Comparison of ENCODE assay signal across 8 cellular contexts in the genomic region with DNA sequence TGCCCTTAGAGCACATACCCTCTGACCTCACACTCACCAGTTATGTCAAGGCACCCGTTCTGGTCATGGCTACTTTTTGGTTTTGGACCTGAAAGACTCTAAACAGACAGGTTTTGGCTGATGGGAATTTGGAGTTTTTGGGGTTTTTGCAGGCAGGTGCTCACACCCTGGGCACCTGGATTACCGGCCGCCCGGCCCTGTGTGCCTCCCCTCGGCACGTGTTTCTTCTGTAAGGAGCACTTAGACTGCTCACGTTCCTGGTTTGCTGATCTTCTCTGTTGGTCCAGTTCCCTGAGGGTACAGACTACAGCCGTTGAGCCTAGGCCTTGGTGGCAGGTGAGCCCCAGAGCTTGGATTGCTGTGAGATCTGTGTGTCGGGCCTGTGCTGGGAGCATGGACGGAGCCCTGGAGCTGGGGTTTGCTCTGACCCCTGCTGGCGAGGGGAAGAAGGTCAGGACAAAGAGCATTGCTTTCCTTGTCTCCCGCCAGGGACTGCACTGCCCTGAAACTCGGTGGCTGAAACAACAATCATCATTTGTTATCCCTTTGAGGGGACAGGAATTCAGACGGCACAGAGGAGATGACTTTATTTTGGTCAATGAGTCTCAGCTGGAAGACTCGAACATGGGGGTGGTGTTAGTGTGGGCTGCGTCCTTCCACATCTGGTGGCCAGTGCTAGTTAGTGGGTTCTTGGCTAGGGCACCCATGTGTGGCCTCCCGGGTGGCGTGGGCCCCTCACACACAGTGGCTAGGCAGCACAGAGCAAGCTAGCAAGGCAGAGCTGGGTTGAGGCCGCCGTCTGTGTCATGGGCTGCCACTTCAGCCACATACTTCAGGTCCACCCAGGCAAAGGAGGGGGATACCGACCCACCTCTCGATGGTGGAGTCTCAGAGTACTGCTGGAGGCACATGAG.
DNase-seq lines count a peak whose midpoint lies in the region; ATAC-seq and TF ChIP-seq lines count a peak whose summit lies in the region.

No MANE protein-coding gene starts in this region.

- H3K27me3 ChIP-seq in HAP-1 (ENCODE audit: low read depth) (no peaks in the 10 kb centered on the region), adrenal gland (no peaks in the 10 kb centered on the region), right atrium auricular region (no peaks in the 10 kb centered on the region), psoas muscle (ENCODE audit: insufficient read depth in 3 of 3, low read length in 2 of 3) (no peaks in the 10 kb centered on the region)

- TF ChIP-seq CTCF in adrenal gland (IDR thresholded peaks at IDR 0.05) (peak; percentile 29 to 74 (median 66)), right atrium auricular region (IDR thresholded peaks at IDR 0.05) (peak; percentile 53 to 80), psoas muscle (IDR thresholded peaks at IDR 0.05) (peak; percentile 55)

- intact Hi-C loops in adrenal gland (cut with DNase I) = no loop called here
- intact Hi-C loops in psoas muscle (cut with DNase I) = no loop called here

- ATAC-seq in psoas muscle = peak; percentile 70 to 85 (median 82)

- H3K4me1 ChIP-seq in HAP-1 = peaks cover 2% of the 10 kb centered on the region; the same call in 1 of the 2 replicates
- peaks cover 0 to 42% of the 10 kb centered on the region in 2 donors for H3K4me1 ChIP-seq in adrenal gland (replicated peaks in 1 of 2)
- H3K4me1 ChIP-seq in right atrium auricular region = peaks cover 0 to 40% of the 10 kb centered on the region in 2 donors
- peaks cover 18% of the 10 kb centered on the region for H3K4me1 ChIP-seq in psoas muscle

- in situ Hi-C loops in HAP-1 (cut with MboI; ENCODE audit: low sequenced_read_pairs) = no loop called here

- H3K4me3 ChIP-seq in HAP-1 = no peak overlapping the region
- no peak overlapping the region for H3K4me3 ChIP-seq in adrenal gland
- H3K4me3 ChIP-seq in right atrium auricular region = no peak overlapping the region
- no peak overlapping the region for H3K4me3 ChIP-seq in psoas muscle

- WGBS in adrenal gland, 4 donors = 63 to 73% (median 66%) methylated on average over 14 to 22 of the region's 22 CpGs
- 66 to 72% (median 67%) methylated on average over 22 of the region's 22 CpGs for WGBS in psoas muscle, 3 donors

- no peaks in the 10 kb centered on the region for H3K36me3 ChIP-seq in HAP-1 (replicated peaks)
- H3K36me3 ChIP-seq in adrenal gland (replicated peaks in 1 of 2) = no peaks in the 10 kb centered on the region
- H3K36me3 ChIP-seq in right atrium auricular region = no peaks in the 10 kb centered on the region
- no peaks in the 10 kb centered on the region for H3K36me3 ChIP-seq in psoas muscle (ENCODE audit: insufficient read depth in 1 of 2, low read depth in 1 of 2)

- H3K9me3 ChIP-seq in HAP-1 (no peaks in the 10 kb centered on the region), adrenal gland (replicated peaks in 1 of 3) (no peaks in the 10 kb centered on the region), right atrium auricular region (no peaks in the 10 kb centered on the region), psoas muscle (no peaks in the 10 kb centered on the region)

- TF ChIP-seq POLR2A in adrenal gland (IDR thresholded peaks at IDR 0.05) = no peak

- H3K27ac ChIP-seq in adrenal gland (peak overlapping the region in 1 of 5 donors; percentile 26), right atrium auricular region (no peak overlapping the region), psoas muscle (no peak overlapping the region)

- DNase-seq in C1 segment of cervical spinal cord (lab: John Stamatoyannopoulos, UW) = peak in 12 of 14 donors; percentile 23 to 68 (median 50)
- peak; percentile 32 to 70 for DNase-seq in HAP-1 (ENCODE audit: low spot score in 2 of 2)
- DNase-seq in adrenal gland = peak; percentile 50 to 81 (median 66)
- no peak for DNase-seq in right atrium auricular region (ENCODE audit: low spot score)
- peak; percentile 51 to 76 for DNase-seq in psoas muscle
- no peak for DNase-seq in NOMO-1 treated with DMSO at 0.1 percent for 48 hours (lab: John Stamatoyannopoulos, UW; ENCODE audit: unreplicated experiment)
- no peak for DNase-seq in NCI-H1092 (lab: John Stamatoyannopoulos, UW)
- no peak for DNase-seq in NCI-H1694 (lab: John Stamatoyannopoulos, UW)

Comparison
In these comparisons a context has a peak if more than half of its experiments do, and no peak if none do; other contexts are left out.
1. DNase-seq: peak in C1 segment of cervical spinal cord (12 of 14), HAP-1 (2 of 2), adrenal gland (7 of 7) and psoas muscle (2 of 2); none in right atrium auricular region (single experiment), NOMO-1 treated with DMSO at 0.1 percent for 48 hours (single experiment), NCI-H1092 (single experiment) and NCI-H1694 (single experiment).
2. Peak in every context shown above with its lines, with median percentiles within 50 percentile points of each other: CTCF ChIP-seq.